15 cellular contexts compared by ENCODE assay signal in genomic region chr6:49326337-49326736, GRCh38.
DNase-seq lines count a peak whose midpoint lies in the region; ATAC-seq, FAIRE-seq and TF ChIP-seq lines count a peak whose summit lies in the region.
"Had no signal": no experiment of that assay in that cellular context is flagged by ENCODE, and none has a peak within 500 bp of the region (broad histone marks: within the 10 kb centered on the region; RNA-seq: fewer than 3 reads in every experiment).

No MANE protein-coding gene starts in this region.

- H3K27me3 Mint-ChIP-seq in activated CD4-positive, alpha-beta T cell treated with anti-CD3 and anti-CD28 coated beads, Interleukin-2, amount 10 ng/mL, durations not matched to agents 24 days and 14 days, result no peaks in the 10 kb centered on the region
- H3K27me3 Mint-ChIP-seq in CD14-positive monocyte (ENCODE audit: low read depth in 3 of 3), result no peaks in the 10 kb centered on the region
- H3K27me3 Mint-ChIP-seq: CD4-positive, alpha-beta T cell; dendritic cell treated with granulocyte-macrophage colony-stimulating factor and Interleukin-4, amounts not matched to agents 40 ng/mL and 50 ng/mL, for 4 days had no signal

- H3K9me3 Mint-ChIP-seq in activated CD4-positive, alpha-beta T cell treated with anti-CD3 and anti-CD28 coated beads, Interleukin-2, amount 10 ng/mL, durations not matched to agents 24 days and 14 days, result no peaks in the 10 kb centered on the region
- peaks cover 0 to 6% (median 2%) of the 10 kb centered on the region in 7 donors for H3K9me3 Mint-ChIP-seq in CD14-positive monocyte

- no peak overlapping the region for H3K4me3 ChIP-seq in brain microvascular endothelial cell (ENCODE audit: low read depth, low read length)
- H3K4me3 ChIP-seq in keratinocyte (ENCODE audit: control insufficient read depth in 2 of 3, extremely low read depth in 1 of 3, insufficient read depth in 2 of 3, low read depth in 1 of 3, low read length in 3 of 3), result no peak overlapping the region
- H3K4me3 ChIP-seq: Peyer's patch, tibial artery had no signal

- no peak overlapping the region for H3K27ac Mint-ChIP-seq in activated CD4-positive, alpha-beta T cell treated with anti-CD3 and anti-CD28 coated beads, Interleukin-2, amount 10 ng/mL, durations not matched to agents 24 days and 14 days
- no peak overlapping the region for H3K27ac Mint-ChIP-seq in CD14-positive monocyte
- H3K27ac Mint-ChIP-seq: CD4-positive, alpha-beta T cell; dendritic cell treated with granulocyte-macrophage colony-stimulating factor and Interleukin-4, amounts not matched to agents 40 ng/mL and 50 ng/mL, for 4 days had no signal

- H3K27ac ChIP-seq in brain microvascular endothelial cell, result peak overlapping the region; percentile 75
- H3K27ac ChIP-seq in keratinocyte (ENCODE audit: control insufficient read depth, insufficient read depth, low read length), result peak overlapping the region; percentile 64
- H3K27ac ChIP-seq: Peyer's patch, tibial artery had no signal

- no peaks in the 10 kb centered on the region for H3K9me3 ChIP-seq in keratinocyte (ENCODE audit: control insufficient read depth, low read depth, low read length)
- H3K9me3 ChIP-seq: Peyer's patch, tibial artery had no signal

- no peak for TF ChIP-seq CTCF in brain microvascular endothelial cell (IDR thresholded peaks at IDR 0.05; ENCODE audit: low read depth, low read length, missing control alignments)
- no peak for TF ChIP-seq CTCF in keratinocyte (optimal IDR thresholded peaks at IDR 0.05 in 1 of 3, IDR thresholded peaks at IDR 0.05 in 1 of 3, conservative IDR thresholded peaks at IDR 0.05 in 1 of 3; ENCODE audit: extremely low read depth in 1 of 3, insufficient read depth in 2 of 3, low read length in 3 of 3)
- TF ChIP-seq CTCF in CD14-positive monocyte (IDR thresholded peaks at IDR 0.05), result no peak

- no peaks in the 10 kb centered on the region for H3K79me2 ChIP-seq in keratinocyte (ENCODE audit: control insufficient read depth, insufficient read depth, low read length)

- no peaks in the 10 kb centered on the region for H3K36me3 Mint-ChIP-seq in activated CD4-positive, alpha-beta T cell treated with anti-CD3 and anti-CD28 coated beads, Interleukin-2, amount 10 ng/mL, durations not matched to agents 24 days and 14 days (ENCODE audit: low read depth)
- H3K36me3 Mint-ChIP-seq in CD14-positive monocyte, result no peaks in the 10 kb centered on the region

- H4K20me1 ChIP-seq in keratinocyte (ENCODE audit: control insufficient read depth, extremely low read depth, insufficient read depth, low read length), result no peaks in the 10 kb centered on the region

- ATAC-seq in HG02642 (IDR thresholded peaks at IDR 0.05; ENCODE audit: poor library complexity, unreplicated experiment), result no peak
- ATAC-seq in HG02759 (IDR thresholded peaks at IDR 0.05; ENCODE audit: unreplicated experiment), result no peak

- intact Hi-C loops in activated CD4-positive, alpha-beta T cell treated with anti-CD3 and anti-CD28 coated beads, Interleukin-2, amount 10 ng/mL, durations not matched to agents 24 days and 14 days (cut with micrococcal nuclease), result no loop called here
- intact Hi-C loops in CD14-positive monocyte (cut with micrococcal nuclease), result no loop called here

- H3K4me3 Mint-ChIP-seq in activated CD4-positive, alpha-beta T cell treated with anti-CD3 and anti-CD28 coated beads, Interleukin-2, amount 10 ng/mL, durations not matched to agents 24 days and 14 days, result no peak overlapping the region
- no peak overlapping the region for H3K4me3 Mint-ChIP-seq in CD14-positive monocyte
- H3K4me3 Mint-ChIP-seq: CD4-positive, alpha-beta T cell; dendritic cell treated with granulocyte-macrophage colony-stimulating factor and Interleukin-4, amounts not matched to agents 40 ng/mL and 50 ng/mL, for 4 days had no signal

- H3K27me3 ChIP-seq in brain microvascular endothelial cell (replicated peaks) (no peaks in the 10 kb centered on the region), keratinocyte (ENCODE audit: control insufficient read depth, extremely low read depth, insufficient read depth, low read length) (no peaks in the 10 kb centered on the region)
- H3K27me3 ChIP-seq: Peyer's patch, tibial artery had no signal

- peaks cover 21% of the 10 kb centered on the region for H3K4me1 ChIP-seq in keratinocyte (ENCODE audit: control insufficient read depth, extremely low read depth, insufficient read depth, low read length)
- H3K4me1 ChIP-seq: Peyer's patch had no signal

- dilution Hi-C loops in keratinocyte (cut with MboI; ENCODE audit: extremely low pct_ligation_motif_present, low sequenced_read_pairs), result no loop called here

- H3K36me3 ChIP-seq in brain microvascular endothelial cell (replicated peaks) (no peaks in the 10 kb centered on the region), keratinocyte (ENCODE audit: control insufficient read depth in 2 of 2, extremely low read depth in 1 of 2, insufficient read depth in 2 of 2, low read length in 2 of 2) (no peaks in the 10 kb centered on the region)
- H3K36me3 ChIP-seq: Peyer's patch, tibial artery had no signal

- in situ Hi-C loops in KBM-7 (cut with MboI; ENCODE audit: low pct_unique_long_range_greater_than_20kb, low sequenced_read_pairs) (no loop called here), brain microvascular endothelial cell (cut with HindIII; ENCODE audit: low pct_ligation_motif_present, low sequenced_read_pairs) (no loop called here)

- no peak overlapping the region for H3K9ac ChIP-seq in keratinocyte (ENCODE audit: control insufficient read depth, extremely low read depth, insufficient read depth, low read length)

- peak overlapping the region; percentile 63 for H2AFZ ChIP-seq in keratinocyte (ENCODE audit: control insufficient read depth, low read length)

- peak overlapping the region; percentile 53 for H3K4me2 ChIP-seq in keratinocyte (ENCODE audit: control insufficient read depth, extremely low read depth, insufficient read depth, low read depth, low read length)

- peak; percentile 80 for FAIRE-seq in keratinocyte (lab: Jason Lieb, UNC)
- FAIRE-seq: GM12891, islet of Langerhans had no signal

- DNase-seq in AG08395 (ENCODE audit: low spot score) (peak; percentile 6), KBM-7 (peak; percentile 48), brain microvascular endothelial cell (peak; percentile 35), keratinocyte (ENCODE audit: low read depth, low spot score) (peak; percentile 32), CD14-positive monocyte (ENCODE audit: low spot score) (no peak)
- no peak for DNase-seq in activated CD4-positive, alpha-beta T cell treated with anti-CD3 and anti-CD28 coated beads, Interleukin-2, amount 10 ng/mL, durations not matched to agents 24 days and 14 days
- DNase-seq: CD4-positive, alpha-beta T cell; NCI-H2081; Peyer's patch; tibial artery had no signal

- H3K4me1 Mint-ChIP-seq in activated CD4-positive, alpha-beta T cell treated with anti-CD3 and anti-CD28 coated beads, Interleukin-2, amount 10 ng/mL, durations not matched to agents 24 days and 14 days, result no peaks in the 10 kb centered on the region
- H3K4me1 Mint-ChIP-seq in CD14-positive monocyte, result peaks cover 2% of the 10 kb centered on the region

- H3K9me1 ChIP-seq in keratinocyte (ENCODE audit: control insufficient read depth, extremely low read depth, insufficient read depth, low read length), result no peaks in the 10 kb centered on the region

Comparison
In these comparisons a context has a peak if more than half of its experiments do, and no peak if none do; other contexts are left out.
1. DNase-seq: peak in AG08395 (single experiment), KBM-7 (single experiment), brain microvascular endothelial cell (single experiment) and keratinocyte (single experiment); none in activated CD4-positive, alpha-beta T cell treated with anti-CD3 and anti-CD28 coated beads, Interleukin-2, amount 10 ng/mL, durations not matched to agents 24 days and 14 days (single experiment) and CD14-positive monocyte (single experiment).